In the genomic region with DNA sequence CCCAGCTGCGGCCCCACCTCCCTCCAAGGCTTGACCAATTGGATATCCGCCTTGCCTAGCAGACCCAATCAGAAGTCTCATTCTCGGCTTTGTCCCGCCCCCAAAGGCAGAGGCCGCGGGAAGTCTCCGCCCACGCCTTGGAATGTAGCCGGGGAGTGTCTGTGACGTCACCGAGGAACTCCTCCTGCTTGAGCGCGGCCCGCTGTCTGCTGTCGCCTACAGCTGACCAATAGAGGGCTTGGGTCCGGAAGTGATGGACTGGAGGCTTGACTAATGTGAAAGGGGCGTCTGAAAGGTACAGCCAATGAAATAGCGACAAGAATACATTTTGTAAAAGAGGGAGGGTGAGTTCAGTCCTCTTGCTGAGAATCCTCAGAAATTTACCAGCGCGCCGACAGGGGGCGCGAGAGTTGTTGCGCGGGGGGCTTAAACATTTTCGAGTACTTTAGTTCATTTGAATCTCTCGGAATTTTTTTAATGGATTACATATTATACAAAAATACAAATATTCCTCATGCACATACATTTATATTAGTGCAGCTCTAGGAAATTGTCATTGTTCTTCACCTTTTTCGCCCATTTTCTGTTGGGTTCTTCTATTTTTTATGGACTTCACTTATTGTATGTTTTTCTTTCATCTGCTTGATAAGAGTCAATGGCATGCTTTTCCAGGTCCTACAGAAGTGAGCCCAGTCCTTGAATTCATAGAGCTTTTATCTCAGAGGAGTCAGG, we compare ENCODE assay signal across 1 cellular context.
TF ChIP-seq lines count a peak whose summit lies in the region.

No MANE protein-coding gene starts in this region.

TF ChIP-seq in H1, 55 proteins besides CTCF, POLR2A, EP300 and RAD21 (continued from another document):
- TF ChIP-seq CHD7 (IDR thresholded peaks at IDR 0.05; ENCODE audit: insufficient replicate concordance, low read length) (peak; percentile 32), EGR1 (IDR thresholded peaks at IDR 0.05; ENCODE audit: borderline replicate concordance, low read depth, low read length) (peak; percentile 97), TAF1 (IDR thresholded peaks at IDR 0.05; ENCODE audit: low read depth, low read length) (no peak), JUND (IDR thresholded peaks at IDR 0.05; ENCODE audit: low read length) (peak; percentile 59; the same call in 1 of the 2 replicates), CHD2 (IDR thresholded peaks at IDR 0.05; ENCODE audit: low read length) (peak; percentile 86), CEBPB (IDR thresholded peaks at IDR 0.05; ENCODE audit: low read depth, low read length) (no peak), TBP (IDR thresholded peaks at IDR 0.05; ENCODE audit: low read depth, low read length) (no peak), GTF2F1 (IDR thresholded peaks at IDR 0.05; ENCODE audit: borderline replicate concordance, low read depth, low read length) (no peak), KDM1A (IDR thresholded peaks at IDR 0.05; ENCODE audit: borderline replicate concordance, low read length) (no peak), KDM5A (IDR thresholded peaks at IDR 0.05; ENCODE audit: low read length) (no peak), SAP30 (IDR thresholded peaks at IDR 0.05; ENCODE audit: insufficient read depth, insufficient replicate concordance, low read length) (no peak), CBX8 (IDR thresholded peaks at IDR 0.05; ENCODE audit: borderline replicate concordance, low read depth, low read length) (no peak), NANOG (IDR thresholded peaks at IDR 0.05; ENCODE audit: insufficient read depth, low read depth, low read length, poor library complexity, severe bottlenecking) (no peak), MAFK (IDR thresholded peaks at IDR 0.05; ENCODE audit: low read depth, low read length) (no peak), SP1 (IDR thresholded peaks at IDR 0.05; ENCODE audit: low read depth, low read length) (peak; percentile 97), TEAD4 (IDR thresholded peaks at IDR 0.05; ENCODE audit: low read depth, low read length) (peak; percentile 96), SP2 (IDR thresholded peaks at IDR 0.05; ENCODE audit: low read length) (peak; percentile 84), CHD1 (IDR thresholded peaks at IDR 0.05; ENCODE audit: low read depth, low read length) (no peak), SP4 (IDR thresholded peaks at IDR 0.05; ENCODE audit: low read length) (no peak), EZH2 (IDR thresholded peaks at IDR 0.05; ENCODE audit: low read depth, low read length, severe bottlenecking) (no peak), CREB1 (IDR thresholded peaks at IDR 0.05) (peak; percentile 93), JUN (IDR thresholded peaks at IDR 0.05; ENCODE audit: low read depth, low read length) (peak; percentile 47; the same call in 1 of the 2 replicates), TCF12 (IDR thresholded peaks at IDR 0.05; ENCODE audit: low read depth, low read length) (no peak), SUZ12 (IDR thresholded peaks at IDR 0.05; ENCODE audit: low read length) (no peak), PHF8 (conservative IDR thresholded peaks at IDR 0.05; ENCODE audit: low read depth, low read length) (no peak)
- TF ChIP-seq, protein P1, sequence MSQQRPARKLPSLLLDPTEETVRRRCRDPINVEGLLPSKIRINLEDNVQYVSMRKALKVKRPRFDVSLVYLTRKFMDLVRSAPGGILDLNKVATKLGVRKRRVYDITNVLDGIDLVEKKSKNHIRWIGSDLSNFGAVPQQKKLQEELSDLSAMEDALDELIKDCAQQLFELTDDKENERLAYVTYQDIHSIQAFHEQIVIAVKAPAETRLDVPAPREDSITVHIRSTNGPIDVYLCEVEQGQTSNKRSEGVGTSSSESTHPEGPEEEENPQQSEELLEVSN (IDR thresholded peaks at IDR 0.05) = no peak
- TF ChIP-seq, protein P2, sequence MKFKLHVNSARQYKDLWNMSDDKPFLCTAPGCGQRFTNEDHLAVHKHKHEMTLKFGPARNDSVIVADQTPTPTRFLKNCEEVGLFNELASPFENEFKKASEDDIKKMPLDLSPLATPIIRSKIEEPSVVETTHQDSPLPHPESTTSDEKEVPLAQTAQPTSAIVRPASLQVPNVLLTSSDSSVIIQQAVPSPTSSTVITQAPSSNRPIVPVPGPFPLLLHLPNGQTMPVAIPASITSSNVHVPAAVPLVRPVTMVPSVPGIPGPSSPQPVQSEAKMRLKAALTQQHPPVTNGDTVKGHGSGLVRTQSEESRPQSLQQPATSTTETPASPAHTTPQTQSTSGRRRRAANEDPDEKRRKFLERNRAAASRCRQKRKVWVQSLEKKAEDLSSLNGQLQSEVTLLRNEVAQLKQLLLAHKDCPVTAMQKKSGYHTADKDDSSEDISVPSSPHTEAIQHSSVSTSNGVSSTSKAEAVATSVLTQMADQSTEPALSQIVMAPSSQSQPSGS (IDR thresholded peaks at IDR 0.05; ENCODE audit: low read length) = peak; percentile 60; the same call in 1 of the 2 replicates
